8 cellular contexts compared by ENCODE assay signal in the genomic region with DNA sequence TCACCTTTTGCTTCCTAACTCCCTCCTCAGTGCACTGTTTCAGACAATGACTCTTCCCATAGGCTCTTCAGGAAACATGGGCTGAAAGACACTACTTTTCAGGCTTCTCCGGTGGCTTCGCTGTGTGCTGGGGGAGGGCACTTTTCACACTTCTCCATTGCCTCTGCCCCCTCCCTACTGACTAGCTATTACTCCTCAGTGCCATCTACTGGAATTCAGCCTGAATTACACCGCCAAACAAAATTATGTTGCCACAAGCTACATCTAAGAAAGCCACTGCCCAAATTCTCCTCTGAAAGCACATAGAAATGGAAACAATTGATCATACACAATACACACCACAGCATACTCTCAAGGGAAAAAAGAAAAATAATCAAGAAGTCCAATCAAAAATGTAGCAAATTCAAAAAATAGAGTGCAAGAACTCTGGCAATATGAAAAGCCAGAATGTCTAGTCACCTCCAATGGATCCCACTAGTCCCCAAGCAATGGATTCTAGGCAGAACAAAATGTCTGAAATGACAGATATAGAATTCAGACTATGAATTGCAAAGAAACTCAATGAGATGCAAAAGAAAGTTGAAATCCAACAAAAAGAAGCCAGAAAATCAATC.
DNase-seq lines count a peak whose midpoint lies in the region; ATAC-seq and TF ChIP-seq lines count a peak whose summit lies in the region.

No MANE protein-coding gene starts in this region.

- ATAC-seq in HG02798 (IDR thresholded peaks at IDR 0.05; ENCODE audit: poor library complexity, unreplicated experiment) = peak; percentile 54
- no peak for ATAC-seq in GM18907 (IDR thresholded peaks at IDR 0.05; ENCODE audit: unreplicated experiment)

- POLR2A ChIA-PET in GM10248 (lab: Yijun Ruan, JAX) = no interaction called here

- CTCF ChIA-PET in GM10248 (lab: Yijun Ruan, JAX) = interaction anchor here (0.7 to 2.5 kb wide), 11 partner anchors 8 to 601 kb away, joined by 3 to 12 read pairs (median 3); no protein-coding TSS in a partner anchor

- intact Hi-C loops in posterior cingulate gyrus (cut with DNase I) = no loop called here

- peak; percentile 69 for TF ChIP-seq CTCF in GM10248 (IDR thresholded peaks at IDR 0.05; ENCODE audit: control extremely low read depth, extremely low read depth, low read depth, missing control alignments)

- in situ Hi-C loops in SK-MEL-5 (cut with HindIII; ENCODE audit: low pct_unique_long_range_greater_than_20kb, low sequenced_read_pairs) = no loop called here

- DNase-seq in GM10248 (ENCODE audit: extremely low spot score) (peak; percentile 32), SK-MEL-5 (ENCODE audit: low read depth, low spot score) (peak; percentile 54), kidney tubule cell (ENCODE audit: low spot score) (peak; percentile 28), posterior cingulate gyrus (no peak), NCI-H446 (lab: John Stamatoyannopoulos, UW) (no peak)
- DNase-seq in activated CD4-positive, alpha-beta T cell treated with anti-CD3 and anti-CD28 coated beads, Interleukin-2, amount 50 U/mL, for 1 hour = no peak

Comparison
In these comparisons a context has a peak if more than half of its experiments do, and no peak if none do; other contexts are left out.
1. DNase-seq: peak in GM10248 (single experiment), SK-MEL-5 (single experiment) and kidney tubule cell (single experiment); none in posterior cingulate gyrus (0 of 10), NCI-H446 (0 of 2) and activated CD4-positive, alpha-beta T cell treated with anti-CD3 and anti-CD28 coated beads, Interleukin-2, amount 50 U/mL, for 1 hour (single experiment).